23 cellular contexts compared by ENCODE assay signal in the genomic region with DNA sequence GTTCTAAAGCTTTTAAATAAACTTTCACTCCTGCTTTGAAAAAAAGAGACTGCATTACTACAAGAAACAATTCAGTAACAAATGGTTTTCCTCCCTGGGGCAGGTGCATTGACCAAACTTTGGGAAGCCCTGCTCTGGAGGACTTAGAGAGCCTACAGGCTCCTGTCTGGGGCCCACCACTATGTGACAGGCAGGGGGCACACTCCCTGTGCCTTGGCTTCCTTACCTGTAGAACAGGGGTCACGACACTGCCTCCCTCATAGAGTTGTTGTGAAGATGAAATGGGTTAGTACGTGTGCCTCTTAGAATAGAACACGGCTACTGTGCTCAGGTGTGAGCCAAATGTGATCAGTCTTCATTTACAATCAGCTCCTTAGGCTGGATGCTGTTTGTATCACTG.
A peak's percentile ranks its signal among the peaks of the same experiment; 100 is the strongest.
DNase-seq lines count a peak whose midpoint lies in the region; ATAC-seq, FAIRE-seq and TF ChIP-seq lines count a peak whose summit lies in the region.
"Had no signal": no experiment of that assay in that cellular context is flagged by ENCODE, and none has a peak within 500 bp of the region (broad histone marks: within the 10 kb centered on the region; RNA-seq: fewer than 3 reads in every experiment).

No MANE protein-coding gene starts in this region.

- no peaks in the 10 kb centered on the region for H3K4me1 ChIP-seq in H1 (replicated peaks in 1 of 4; ENCODE audit: control insufficient read depth in 3 of 4, insufficient read depth in 4 of 4, low read length in 3 of 4)

- H3K27me3 ChIP-seq in H1 (replicated peaks in 1 of 4; ENCODE audit: control insufficient read depth in 3 of 4, extremely low read depth in 1 of 4, insufficient read depth in 3 of 4, low read length in 3 of 4), result no peaks in the 10 kb centered on the region

- H3K56ac ChIP-seq in H1 (replicated peaks; ENCODE audit: insufficient read length, low read depth, low read length), result no peak overlapping the region

- no peak overlapping the region for H2AK5ac ChIP-seq in H1 (ENCODE audit: low read depth, low read length)

- H3K27me3 Mint-ChIP-seq in activated CD8-positive, alpha-beta T cell treated with anti-CD3 and anti-CD28 coated beads for 36 hours, result no peaks in the 10 kb centered on the region
- H3K27me3 Mint-ChIP-seq in activated CD8-positive, alpha-beta T cell treated with anti-CD3 and anti-CD28 coated beads, Interleukin-2, amount 10 ng/mL, durations not matched to agents 7 days and 5 days (ENCODE audit: low read depth), result peaks cover 5% of the 10 kb centered on the region
- H3K27me3 Mint-ChIP-seq in progenitor cell of endocrine pancreas, result no peaks in the 10 kb centered on the region

- H3K4ac ChIP-seq in H1 (replicated peaks; ENCODE audit: insufficient read length, low read depth, low read length), result no peak overlapping the region

- 85% methylated on average over 3 of the region's 3 CpGs; no CpG with 5 or more reads in 1 of the 2 experiments for WGBS in H1 (ENCODE audit: extremely low coverage in 1 of 2, insufficient coverage in 1 of 2, insufficient read length in 1 of 2, insufficient replicate concordance in 2 of 2, low coverage in 1 of 2, low lambda C conversion rate in 2 of 2, missing lambda C conversion rate in 1 of 2), 2 experiments

- H3K79me1 ChIP-seq in H1 (ENCODE audit: low read depth, low read length), result no peaks in the 10 kb centered on the region

- H4K5ac ChIP-seq in H1 (ENCODE audit: insufficient read length, low read depth, low read length), result no peak overlapping the region

- no peak overlapping the region for H2BK5ac ChIP-seq in H1 (ENCODE audit: low read depth, low read length)

- intact Hi-C loops in activated CD8-positive, alpha-beta T cell treated with anti-CD3 and anti-CD28 coated beads for 36 hours (cut with micrococcal nuclease), result no loop called here

- no peak overlapping the region for H3K18ac ChIP-seq in H1 (ENCODE audit: extremely low read depth, low read length)

- no peak for FAIRE-seq in H1 (lab: Jason Lieb, UNC)
- FAIRE-seq: RCC 7860 had no signal

- 0 out of 2 replicates have a peak, but pooled peaks have one; percentile 3 for TF ChIP-seq RAD21 in Ishikawa (IDR thresholded peaks at IDR 0.05; ENCODE audit: low read depth)
- peak; percentile 43 to 57 for TF ChIP-seq RAD21 in H1 (IDR thresholded peaks at IDR 0.05 in 1 of 2, conservative IDR thresholded peaks at IDR 0.05 in 1 of 2; ENCODE audit: low read depth in 2 of 2, low read length in 2 of 2)

- peaks cover 2% of the 10 kb centered on the region for H3K9me3 Mint-ChIP-seq in activated CD8-positive, alpha-beta T cell treated with anti-CD3 and anti-CD28 coated beads for 36 hours
- H3K9me3 Mint-ChIP-seq in activated CD8-positive, alpha-beta T cell treated with anti-CD3 and anti-CD28 coated beads, Interleukin-2, amount 10 ng/mL, durations not matched to agents 7 days and 5 days (ENCODE audit: insufficient read depth), result no peaks in the 10 kb centered on the region
- H3K9me3 Mint-ChIP-seq in progenitor cell of endocrine pancreas (ENCODE audit: low read depth), result peaks cover 17% of the 10 kb centered on the region

- H3K27ac Mint-ChIP-seq in activated CD8-positive, alpha-beta T cell treated with anti-CD3 and anti-CD28 coated beads for 36 hours, result no peak overlapping the region
- no peak overlapping the region for H3K27ac Mint-ChIP-seq in activated CD8-positive, alpha-beta T cell treated with anti-CD3 and anti-CD28 coated beads, Interleukin-2, amount 10 ng/mL, durations not matched to agents 7 days and 5 days
- no peak overlapping the region for H3K27ac Mint-ChIP-seq in progenitor cell of endocrine pancreas
- H3K27ac Mint-ChIP-seq: activated CD4-positive, alpha-beta memory T cell treated with anti-CD3 and anti-CD28 coated beads, Interleukin-2, amount 10 ng/mL, durations not matched to agents 7 days and 5 days; natural killer cell had no signal

- no peaks in the 10 kb centered on the region for H4K20me1 ChIP-seq in H1 (replicated peaks in 1 of 2; ENCODE audit: control insufficient read depth in 1 of 2, insufficient read depth in 2 of 2, low read length in 2 of 2)

- H2BK20ac ChIP-seq in H1 (ENCODE audit: low read length), result no peak overlapping the region

- peaks cover 5% of the 10 kb centered on the region in 2 experiments; a peak in 2 of 4 replicates for H3K9me3 ChIP-seq in H1 (ENCODE audit: insufficient read depth in 2 of 2, low read depth in 1 of 2, low read length in 1 of 2)
- H3K9me3 ChIP-seq: thoracic aorta had no signal

- no peak overlapping the region for H4K8ac ChIP-seq in H1 (ENCODE audit: extremely low read depth, insufficient read depth, low read length)

- H3K79me2 ChIP-seq in H1 (ENCODE audit: control insufficient read depth in 1 of 2, insufficient read depth in 2 of 2, low read length in 2 of 2), result no peaks in the 10 kb centered on the region

- CTCF ChIA-PET in activated CD8-positive, alpha-beta T cell treated with anti-CD3 and anti-CD28 coated beads for 36 hours (lab: Charles Lee), result interaction anchor here (0.9 to 1.9 kb wide), 2 partner anchors 11 to 475 kb away, joined by 3 to 5 read pairs; no protein-coding TSS in a partner anchor
- CTCF ChIA-PET in activated CD8-positive, alpha-beta T cell treated with anti-CD3 and anti-CD28 coated beads, Interleukin-2, amount 10 ng/mL, durations not matched to agents 7 days and 5 days (lab: Charles Lee), result interaction anchor here (0.8 to 2.2 kb wide), 2 partner anchors 8 to 195 kb away, joined by 4 to 10 read pairs; no protein-coding TSS in a partner anchor
- CTCF ChIA-PET in H1 (lab: Charles Lee; ENCODE audit: partially characterized antibody), result interaction anchor here (0.5 to 2.5 kb wide), 7 partner anchors 9 to 1157 kb away, joined by 3 to 14 read pairs (median 3); no protein-coding TSS in a partner anchor

- H3K4me2 ChIP-seq in H1 (ENCODE audit: insufficient read depth in 1 of 2, low read depth in 2 of 2, low read length in 2 of 2), result no peak overlapping the region

- no peak overlapping the region for H3K4me3 ChIP-seq in H1 (ENCODE audit: extremely low read depth in 1 of 4, insufficient read depth in 2 of 4, low read depth in 3 of 4, low read length in 4 of 4)
- H3K4me3 ChIP-seq: thoracic aorta had no signal

- H4K91ac ChIP-seq in H1 (replicated peaks; ENCODE audit: insufficient read length, low read length), result no peak overlapping the region

- peaks cover 25% of the 10 kb centered on the region for H3K4me1 Mint-ChIP-seq in activated CD8-positive, alpha-beta T cell treated with anti-CD3 and anti-CD28 coated beads for 36 hours (ENCODE audit: low read depth)
- H3K4me1 Mint-ChIP-seq in activated CD8-positive, alpha-beta T cell treated with anti-CD3 and anti-CD28 coated beads, Interleukin-2, amount 10 ng/mL, durations not matched to agents 7 days and 5 days (ENCODE audit: low read depth), result peaks cover 5% of the 10 kb centered on the region
- H3K4me1 Mint-ChIP-seq in progenitor cell of endocrine pancreas (ENCODE audit: low read depth), result no peaks in the 10 kb centered on the region

- no peaks in the 10 kb centered on the region for H3K36me3 ChIP-seq in H1 (ENCODE audit: control insufficient read depth in 2 of 4, insufficient read depth in 4 of 4, low read length in 3 of 4)
- H3K36me3 ChIP-seq: thoracic aorta had no signal

- no peak overlapping the region for H3K23ac ChIP-seq in H1 (ENCODE audit: insufficient read length)

- TF ChIP-seq EP300 in Ishikawa (IDR thresholded peaks at IDR 0.05; ENCODE audit: borderline replicate concordance) (no peak), H1 (IDR thresholded peaks at IDR 0.05; ENCODE audit: borderline replicate concordance in 1 of 2, low read depth in 2 of 2, low read length in 2 of 2) (no peak)

- no peak overlapping the region for H3K27ac ChIP-seq in H1 (ENCODE audit: low read depth, low read length)
- H3K27ac ChIP-seq: C4-2B, thoracic aorta had no signal

- no peak overlapping the region for H2BK15ac ChIP-seq in H1 (ENCODE audit: low read length)

- no peak overlapping the region for H2BK12ac ChIP-seq in H1 (ENCODE audit: low read depth, low read length)

- TF ChIP-seq CTCF in activated CD8-positive, alpha-beta T cell treated with anti-CD3 and anti-CD28 coated beads for 36 hours (IDR thresholded peaks at IDR 0.05), result no peak
- TF ChIP-seq CTCF in H1 (IDR thresholded peaks at IDR 0.05; ENCODE audit: control extremely low read depth in 1 of 3, insufficient read depth in 1 of 3, low read depth in 1 of 3, low read length in 3 of 3), result peak; percentile 54 to 67 (median 54)
- TF ChIP-seq CTCF in progenitor cell of endocrine pancreas (IDR thresholded peaks at IDR 0.05; ENCODE audit: unreplicated experiment), result peak; percentile 24
- no peak for TF ChIP-seq CTCF in GM13976 (IDR thresholded peaks at IDR 0.05; ENCODE audit: borderline replicate concordance, control extremely low read depth, extremely low read depth, insufficient read depth, missing control alignments)

- H3K23me2 ChIP-seq in H1 (ENCODE audit: low read depth, low read length), result no peaks in the 10 kb centered on the region

- H3K9ac ChIP-seq in H1 (replicated peaks in 1 of 4; ENCODE audit: extremely low read depth in 1 of 4, low read depth in 3 of 4, low read length in 3 of 4), result no peak overlapping the region

- ATAC-seq in activated CD8-positive, alpha-beta T cell treated with anti-CD3 and anti-CD28 coated beads for 36 hours, result no peak
- no peak for ATAC-seq in activated CD8-positive, alpha-beta T cell treated with anti-CD3 and anti-CD28 coated beads, Interleukin-2, amount 10 ng/mL, durations not matched to agents 7 days and 5 days

- DNase-seq in activated CD8-positive, alpha-beta T cell treated with anti-CD3 and anti-CD28 coated beads for 36 hours, result peak; percentile 5
- DNase-seq in activated CD8-positive, alpha-beta T cell treated with anti-CD3 and anti-CD28 coated beads, Interleukin-2, amount 10 ng/mL, durations not matched to agents 7 days and 5 days, result no peak
- no peak for DNase-seq in H1 (ENCODE audit: low read depth in 1 of 2, low spot score in 2 of 2)
- DNase-seq in progenitor cell of endocrine pancreas (ENCODE audit: low spot score, unreplicated experiment), result no peak
- no peak for DNase-seq in NCI-H2081 (lab: John Stamatoyannopoulos, UW)
- no peak for DNase-seq in NK-92 (lab: John Stamatoyannopoulos, UW; ENCODE audit: unreplicated experiment)
- no peak for DNase-seq in GM13976 (ENCODE audit: low spot score)
- DNase-seq: ACHN; activated CD4-positive, alpha-beta memory T cell treated with anti-CD3 and anti-CD28 coated beads, Interleukin-2, amount 10 ng/mL, durations not matched to agents 7 days and 5 days; activated CD4-positive, CD25-positive, alpha-beta regulatory T cell; activated naive CD4-positive, alpha-beta T cell; activated T-cell treated with anti-CD3 and anti-CD28 coated beads, Interleukin-2, amount 50 U/mL, for 1 hour; amygdala; caudate nucleus; HCEC 1CT; natural killer cell; posterior cingulate gyrus; stimulated activated CD4-positive, alpha-beta T cell treated with anti-CD3 and anti-CD28 coated beads, Interleukin-2, amount 100 ng/mL, for 24 hours; stimulated activated naive CD4-positive, alpha-beta T cell had no signal

- in situ Hi-C loops in GM13976 (cut with MboI; ENCODE audit: low sequenced_read_pairs, unreplicated experiment), result no loop called here

- H2BK120ac ChIP-seq in H1 (replicated peaks; ENCODE audit: low read depth, low read length), result no peak overlapping the region

- no peak overlapping the region for H3K4me3 Mint-ChIP-seq in activated CD8-positive, alpha-beta T cell treated with anti-CD3 and anti-CD28 coated beads for 36 hours
- no peak overlapping the region for H3K4me3 Mint-ChIP-seq in activated CD8-positive, alpha-beta T cell treated with anti-CD3 and anti-CD28 coated beads, Interleukin-2, amount 10 ng/mL, durations not matched to agents 7 days and 5 days
- no peak overlapping the region for H3K4me3 Mint-ChIP-seq in progenitor cell of endocrine pancreas (ENCODE audit: low read depth)
- H3K4me3 Mint-ChIP-seq: activated CD4-positive, alpha-beta memory T cell treated with anti-CD3 and anti-CD28 coated beads, Interleukin-2, amount 10 ng/mL, durations not matched to agents 7 days and 5 days; natural killer cell had no signal

- POLR2A ChIA-PET in activated CD8-positive, alpha-beta T cell treated with anti-CD3 and anti-CD28 coated beads for 36 hours (lab: Charles Lee), result no interaction called here
- POLR2A ChIA-PET in activated CD8-positive, alpha-beta T cell treated with anti-CD3 and anti-CD28 coated beads, Interleukin-2, amount 10 ng/mL, durations not matched to agents 7 days and 5 days (lab: Charles Lee), result no interaction called here
- POLR2A ChIA-PET in H1 (lab: Charles Lee; ENCODE audit: partially characterized antibody), result no interaction called here

- H3K14ac ChIP-seq in H1 (ENCODE audit: insufficient read length), result no peak overlapping the region

- H3K36me3 Mint-ChIP-seq in activated CD8-positive, alpha-beta T cell treated with anti-CD3 and anti-CD28 coated beads for 36 hours (ENCODE audit: low read depth), result no peaks in the 10 kb centered on the region
- H3K36me3 Mint-ChIP-seq in activated CD8-positive, alpha-beta T cell treated with anti-CD3 and anti-CD28 coated beads, Interleukin-2, amount 10 ng/mL, durations not matched to agents 7 days and 5 days (ENCODE audit: low read depth), result no peaks in the 10 kb centered on the region
- peaks cover 7% of the 10 kb centered on the region for H3K36me3 Mint-ChIP-seq in progenitor cell of endocrine pancreas (ENCODE audit: insufficient read depth)
- H3K36me3 Mint-ChIP-seq: natural killer cell had no signal

- no peak for TF ChIP-seq POLR2A in H1 (IDR thresholded peaks at IDR 0.05; ENCODE audit: control extremely low read depth in 1 of 2, low read depth in 2 of 2, low read length in 2 of 2)

- H2AFZ ChIP-seq in H1 (ENCODE audit: low read length), result no peak overlapping the region

Comparison
In these comparisons a context has a peak if more than half of its experiments do, and no peak if none do; other contexts are left out.
1. CTCF ChIP-seq: peak in H1 (3 of 3) and progenitor cell of endocrine pancreas (single experiment); none in activated CD8-positive, alpha-beta T cell treated with anti-CD3 and anti-CD28 coated beads for 36 hours (single experiment) and GM13976 (single experiment).